ENCODE assay signal across 8 cellular contexts in genomic region chr7:100476903-100477870, GRCh38. TPM values are rescaled to one million over a fixed set of nuclear protein-coding genes. Genes with fewer than 3 reads are reported as not detected.
DNase-seq lines count a peak whose midpoint lies in the region; ATAC-seq and TF ChIP-seq lines count a peak whose summit lies in the region.

No MANE protein-coding gene starts in this region.

- H3K27ac ChIP-seq in A673 (ENCODE audit: low read depth, low read length, poor library complexity, severe bottlenecking) (peak overlapping the region; percentile 81), HEK293 (ENCODE audit: extremely low read depth, low read depth, low read length) (no peak overlapping the region; the same call in 1 of the 2 replicates)

- BruUV-seq in A673 (replicated peaks; lab: Mats Ljungman, UMichigan) = no TSS peak

- ATAC-seq in HG03442 (IDR thresholded peaks at IDR 0.05; ENCODE audit: unreplicated experiment) = no peak
- ATAC-seq in HG02973 (IDR thresholded peaks at IDR 0.05; ENCODE audit: unreplicated experiment) = no peak

- H3K4me1 Mint-ChIP-seq in activated naive CD4-positive, alpha-beta T cell treated with anti-CD3 and anti-CD28 coated beads, Interleukin-2, amount 10 ng/mL, durations not matched to agents 7 days and 5 days = peaks cover 54% of the 10 kb centered on the region

- intact Hi-C loops in A673 (cut with micrococcal nuclease; ENCODE audit: unreplicated experiment) = loop anchor here (5.0 kb wide), 1 partner anchor 195 kb away; the partner anchor contains the start of gene GNB2

- H3K36me3 Mint-ChIP-seq in activated naive CD4-positive, alpha-beta T cell treated with anti-CD3 and anti-CD28 coated beads, Interleukin-2, amount 10 ng/mL, durations not matched to agents 7 days and 5 days = peaks cover 39% of the 10 kb centered on the region

- no peaks in the 10 kb centered on the region for H3K27me3 ChIP-seq in A673 (replicated peaks; ENCODE audit: insufficient read depth, low read depth, low read length, poor library complexity)

- peaks cover 9% of the 10 kb centered on the region for H3K36me3 ChIP-seq in A673 (ENCODE audit: insufficient read depth, low read length, poor library complexity, severe bottlenecking)
- H3K36me3 ChIP-seq in HEK293 (ENCODE audit: control insufficient read depth in 2 of 2, insufficient read depth in 1 of 2, low read length in 2 of 2) = peaks cover 3 to 25% of the 10 kb centered on the region in 2 experiments; a peak in 2 of 3 replicates

- H3K4me3 ChIP-seq in A673 (ENCODE audit: low read depth, low read length, poor library complexity, severe bottlenecking) (peak overlapping the region; percentile 87), HEK293 (ENCODE audit: low read depth, low read length) (peak overlapping the region; percentile 84), iPS-18c (ENCODE audit: insufficient read depth, low read depth, low read length) (peak overlapping the region; percentile 31)

- H3K9me3 ChIP-seq in A673 (ENCODE audit: low read depth, low read length, poor library complexity, severe bottlenecking) (no peaks in the 10 kb centered on the region), HEK293 (ENCODE audit: control insufficient read depth, insufficient read depth, low read depth, low read length) (no peaks in the 10 kb centered on the region), iPS-18c (ENCODE audit: control insufficient read depth, insufficient read depth, low read length) (no peaks in the 10 kb centered on the region)

- POLR2A ChIA-PET in A673 (lab: Charles Lee; ENCODE audit: low non-redundant PET) = no interaction called here
- POLR2A ChIA-PET in HEK293 (lab: Yijun Ruan, JAX) = interaction anchor here (0.6 to 3.2 kb wide), 4 partner anchors 68 to 239 kb away, joined by 3 to 32 read pairs (median 4); partner anchors contain the start of genes FBXO24 and LRCH4

- H3K27me3 Mint-ChIP-seq in activated naive CD4-positive, alpha-beta T cell treated with anti-CD3 and anti-CD28 coated beads, Interleukin-2, amount 10 ng/mL, durations not matched to agents 7 days and 5 days = no peaks in the 10 kb centered on the region

- DNase-seq in A673 (ENCODE audit: low spot score) = no peak
- peak; percentile 66 for DNase-seq in activated naive CD4-positive, alpha-beta T cell treated with anti-CD3 and anti-CD28 coated beads, Interleukin-2, amount 10 ng/mL, durations not matched to agents 7 days and 5 days
- peak; percentile 36 for DNase-seq in stimulated activated CD4-positive, alpha-beta T cell treated with anti-CD3 and anti-CD28 coated beads, Interleukin-4, amount 100 ng/mL, for 24 hours
- DNase-seq in cerebellum (ENCODE audit: low spot score) = no peak

- peak overlapping the region; percentile 87 for H3K27ac Mint-ChIP-seq in activated naive CD4-positive, alpha-beta T cell treated with anti-CD3 and anti-CD28 coated beads, Interleukin-2, amount 10 ng/mL, durations not matched to agents 7 days and 5 days

- H3K4me3 Mint-ChIP-seq in activated naive CD4-positive, alpha-beta T cell treated with anti-CD3 and anti-CD28 coated beads, Interleukin-2, amount 10 ng/mL, durations not matched to agents 7 days and 5 days = peak overlapping the region; percentile 90

- peaks cover 43% of the 10 kb centered on the region for H3K4me1 ChIP-seq in A673 (ENCODE audit: insufficient read depth, low read length, poor library complexity, severe bottlenecking)
- H3K4me1 ChIP-seq in HEK293 (ENCODE audit: control insufficient read depth, insufficient read depth, low read length) = peaks cover 9% of the 10 kb centered on the region

- no peaks in the 10 kb centered on the region for H3K9me3 Mint-ChIP-seq in activated naive CD4-positive, alpha-beta T cell treated with anti-CD3 and anti-CD28 coated beads, Interleukin-2, amount 10 ng/mL, durations not matched to agents 7 days and 5 days

- TF ChIP-seq CTCF in A673 (conservative IDR thresholded peaks at IDR 0.05; ENCODE audit: low read depth, low read length) (peak; percentile 55), HEK293 (tag by site-specific recombination; IDR thresholded peaks at IDR 0.05) (peak; percentile 67; the same call in 1 of the 2 replicates)

- CTCF ChIA-PET in A673 (lab: Charles Lee) = interaction anchor here (0.7 kb wide), 1 partner anchor 32 kb away, joined by 6 read pairs; no protein-coding TSS in a partner anchor
- CTCF ChIA-PET in HEK293 (lab: Yijun Ruan, JAX) = interaction anchor here (0.5 to 2.9 kb wide), 8 partner anchors 8 to 315 kb away, joined by 3 to 24 read pairs (median 6); no protein-coding TSS in a partner anchor
- CTCF ChIA-PET in activated naive CD4-positive, alpha-beta T cell treated with anti-CD3 and anti-CD28 coated beads, Interleukin-2, amount 10 ng/mL, durations not matched to agents 7 days and 5 days (lab: Charles Lee) = interaction anchor here (1.2 to 4.5 kb wide), 9 partner anchors 8 to 375 kb away, joined by 3 to 26 read pairs (median 3); partner anchors contain the start of genes MEPCE and SLC12A9

TF ChIP-seq in HEK293, 187 proteins besides CTCF, POLR2A, EP300 and RAD21 (continues in another document):
- TF ChIP-seq KLF16 (tag by site-specific recombination; IDR thresholded peaks at IDR 0.05) (peak; percentile 45; the same call in 1 of the 2 replicates), ZNF341 (tag by site-specific recombination; IDR thresholded peaks at IDR 0.05; ENCODE audit: low read depth) (0 out of 2 replicates have a peak, but pooled peaks have one; percentile 15), ZNF10 (tag by site-specific recombination; IDR thresholded peaks at IDR 0.05) (no peak), SCRT2 (tag by site-specific recombination; IDR thresholded peaks at IDR 0.05) (no peak), ZNF423 (tag by site-specific recombination; IDR thresholded peaks at IDR 0.05) (no peak), ZNF169 (tag by site-specific recombination; IDR thresholded peaks at IDR 0.05) (no peak), ZBTB20 (tag by site-specific recombination; IDR thresholded peaks at IDR 0.05) (peak; percentile 16; the same call in 1 of the 2 replicates), ZIC2 (tag by site-specific recombination; IDR thresholded peaks at IDR 0.05) (peak; percentile 24; the same call in 1 of the 2 replicates), ZBTB44 (tag by site-specific recombination; IDR thresholded peaks at IDR 0.05) (no peak), ZSCAN23 (tag by site-specific recombination; IDR thresholded peaks at IDR 0.05) (no peak)
- TF ChIP-seq, protein P1, sequence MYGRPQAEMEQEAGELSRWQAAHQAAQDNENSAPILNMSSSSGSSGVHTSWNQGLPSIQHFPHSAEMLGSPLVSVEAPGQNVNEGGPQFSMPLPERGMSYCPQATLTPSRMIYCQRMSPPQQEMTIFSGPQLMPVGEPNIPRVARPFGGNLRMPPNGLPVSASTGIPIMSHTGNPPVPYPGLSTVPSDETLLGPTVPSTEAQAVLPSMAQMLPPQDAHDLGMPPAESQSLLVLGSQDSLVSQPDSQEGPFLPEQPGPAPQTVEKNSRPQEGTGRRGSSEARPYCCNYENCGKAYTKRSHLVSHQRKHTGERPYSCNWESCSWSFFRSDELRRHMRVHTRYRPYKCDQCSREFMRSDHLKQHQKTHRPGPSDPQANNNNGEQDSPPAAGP (tag by site-specific recombination; IDR thresholded peaks at IDR 0.05) = peak; percentile 40; the same call in 1 of the 2 replicates
- TF ChIP-seq, protein P2, sequence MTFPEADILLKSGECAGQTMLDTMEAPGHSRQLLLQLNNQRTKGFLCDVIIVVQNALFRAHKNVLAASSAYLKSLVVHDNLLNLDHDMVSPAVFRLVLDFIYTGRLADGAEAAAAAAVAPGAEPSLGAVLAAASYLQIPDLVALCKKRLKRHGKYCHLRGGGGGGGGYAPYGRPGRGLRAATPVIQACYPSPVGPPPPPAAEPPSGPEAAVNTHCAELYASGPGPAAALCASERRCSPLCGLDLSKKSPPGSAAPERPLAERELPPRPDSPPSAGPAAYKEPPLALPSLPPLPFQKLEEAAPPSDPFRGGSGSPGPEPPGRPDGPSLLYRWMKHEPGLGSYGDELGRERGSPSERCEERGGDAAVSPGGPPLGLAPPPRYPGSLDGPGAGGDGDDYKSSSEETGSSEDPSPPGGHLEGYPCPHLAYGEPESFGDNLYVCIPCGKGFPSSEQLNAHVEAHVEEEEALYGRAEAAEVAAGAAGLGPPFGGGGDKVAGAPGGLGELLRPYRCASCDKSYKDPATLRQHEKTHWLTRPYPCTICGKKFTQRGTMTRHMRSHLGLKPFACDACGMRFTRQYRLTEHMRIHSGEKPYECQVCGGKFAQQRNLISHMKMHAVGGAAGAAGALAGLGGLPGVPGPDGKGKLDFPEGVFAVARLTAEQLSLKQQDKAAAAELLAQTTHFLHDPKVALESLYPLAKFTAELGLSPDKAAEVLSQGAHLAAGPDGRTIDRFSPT (tag by site-specific recombination; IDR thresholded peaks at IDR 0.05) = peak; percentile 49
- TF ChIP-seq, protein P3, sequence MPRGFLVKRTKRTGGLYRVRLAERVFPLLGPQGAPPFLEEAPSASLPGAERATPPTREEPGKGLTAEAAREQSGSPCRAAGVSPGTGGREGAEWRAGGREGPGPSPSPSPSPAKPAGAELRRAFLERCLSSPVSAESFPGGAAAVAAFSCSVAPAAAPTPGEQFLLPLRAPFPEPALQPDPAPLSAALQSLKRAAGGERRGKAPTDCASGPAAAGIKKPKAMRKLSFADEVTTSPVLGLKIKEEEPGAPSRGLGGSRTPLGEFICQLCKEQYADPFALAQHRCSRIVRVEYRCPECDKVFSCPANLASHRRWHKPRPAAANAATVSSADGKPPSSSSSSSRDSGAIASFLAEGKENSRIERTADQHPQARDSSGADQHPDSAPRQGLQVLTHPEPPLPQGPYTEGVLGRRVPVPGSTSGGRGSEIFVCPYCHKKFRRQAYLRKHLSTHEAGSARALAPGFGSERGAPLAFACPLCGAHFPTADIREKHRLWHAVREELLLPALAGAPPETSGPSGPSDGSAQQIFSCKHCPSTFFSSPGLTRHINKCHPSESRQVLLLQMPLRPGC (tag by site-specific recombination; IDR thresholded peaks at IDR 0.05) = no peak

RNA-seq across cellular contexts. Expression of gene TSC22D4, which starts 1.8 kb away (rescaled TPM):
- total RNA-seq in A673 (2021) (69.0 and 71.0 TPM in 2 replicates), cerebellum (12.7 TPM)

RNA-seq across cellular contexts. Expression of gene NYAP1, which starts 6.5 kb away (rescaled TPM):
- total RNA-seq in A673 (2021) (1.3 and 3.2 TPM in 2 replicates), cerebellum (18.2 TPM)

RNA-seq across cellular contexts. Expression of gene SPACDR, which starts 13.1 kb away (rescaled TPM):
- total RNA-seq in A673 (2021) (2.9 and 3.9 TPM in 2 replicates), cerebellum (0.54 TPM)

RNA-seq across cellular contexts. Expression of gene PPP1R35, which starts 40.9 kb away (rescaled TPM):
- total RNA-seq in A673 (2021) = 27.3 and 37.3 TPM in 2 replicates
- total RNA-seq in cerebellum = 6.4 TPM

RNA-seq across cellular contexts. Expression of gene MEPCE, which starts 47.6 kb away (rescaled TPM):
- total RNA-seq in A673 (2021) (65.3 and 85.9 TPM in 2 replicates), cerebellum (18.5 TPM)

Comparison
In these comparisons a context has a peak if more than half of its experiments do, and no peak if none do; other contexts are left out.
1. DNase-seq: peak in activated naive CD4-positive, alpha-beta T cell treated with anti-CD3 and anti-CD28 coated beads, Interleukin-2, amount 10 ng/mL, durations not matched to agents 7 days and 5 days (single experiment) and stimulated activated CD4-positive, alpha-beta T cell treated with anti-CD3 and anti-CD28 coated beads, Interleukin-4, amount 100 ng/mL, for 24 hours (single experiment); none in A673 (single experiment) and cerebellum (single experiment).
2. H3K4me3 ChIP-seq: peak in every context shown above with its lines; median percentile 87 in A673; 84 in HEK293; 31 in iPS-18c.